Comparison of ENCODE assay signal across 24 cellular contexts in the genomic region with DNA sequence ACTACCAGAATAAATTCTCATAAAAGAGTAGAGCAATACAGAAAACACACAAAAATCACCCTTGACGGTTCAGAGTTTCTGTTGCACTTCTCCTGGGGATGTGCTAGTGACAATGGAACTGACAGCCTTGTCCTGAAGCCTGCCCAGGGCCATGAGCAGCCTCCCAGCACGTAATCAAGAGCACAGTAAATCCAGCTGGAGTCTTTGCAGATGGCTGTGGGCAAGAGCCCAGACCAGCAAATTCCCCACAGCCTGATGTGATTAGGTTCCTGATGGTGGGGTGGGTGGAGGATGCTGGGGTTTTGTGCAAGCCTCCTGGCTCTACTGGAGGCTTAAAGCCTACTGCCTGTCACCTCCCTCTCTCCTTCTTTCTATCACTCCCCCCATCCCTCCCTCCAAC. TPM values are rescaled to one million over a fixed set of nuclear protein-coding genes. Genes with fewer than 3 reads are reported as not detected.
DNase-seq lines count a peak whose midpoint lies in the region; ATAC-seq and TF ChIP-seq lines count a peak whose summit lies in the region.
"Had no signal": no experiment of that assay in that cellular context is flagged by ENCODE, and none has a peak within 500 bp of the region (broad histone marks: within the 10 kb centered on the region; RNA-seq: fewer than 3 reads in every experiment).

No MANE protein-coding gene starts in this region.

- TF ChIP-seq CTCF in fibroblast of pulmonary artery (IDR thresholded peaks at IDR 0.05; ENCODE audit: low read length, missing control alignments): no peak
- no peak for TF ChIP-seq CTCF in nephron progenitor cell (IDR thresholded peaks at IDR 0.05)

- in situ Hi-C loops in G401 (cut with HindIII; ENCODE audit: low sequenced_read_pairs): no loop called here

- H3K27me3 Mint-ChIP-seq in nephron progenitor cell (ENCODE audit: low read depth, poor library complexity): peaks cover 36% of the 10 kb centered on the region

- no peak overlapping the region for H3K27ac Mint-ChIP-seq in nephron progenitor cell
- H3K27ac Mint-ChIP-seq: CD8-positive, alpha-beta T cell; HFFc6; T-helper 1 cell treated with Interleukin-12 subunit alpha and Interleukin-12 subunit beta and Interleukin-4 antibody, amounts not matched to agents 30 μg/mL and 1 μg/mL, for 36 hours had no signal

- no peaks in the 10 kb centered on the region for H3K36me3 Mint-ChIP-seq in nephron progenitor cell (ENCODE audit: low read depth)
- H3K36me3 Mint-ChIP-seq: CD8-positive, alpha-beta T cell had no signal

- peak overlapping the region; percentile 40 for H3K4me3 Mint-ChIP-seq in nephron progenitor cell
- H3K4me3 Mint-ChIP-seq: CD8-positive, alpha-beta T cell; HFFc6; T-helper 1 cell treated with Interleukin-12 subunit alpha and Interleukin-12 subunit beta and Interleukin-4 antibody, amounts not matched to agents 30 μg/mL and 1 μg/mL, for 36 hours had no signal

- no peak overlapping the region for H3K4me3 ChIP-seq in fibroblast of pulmonary artery (replicated peaks; ENCODE audit: low read depth, low read length)
- H3K4me3 ChIP-seq: BLaER1 treated with 17β-estradiol and CSF1 and Interleukin-3, amounts not matched to agents 10 nM and 100 nM had no signal

- H3K4me1 Mint-ChIP-seq in nephron progenitor cell: peaks cover 30% of the 10 kb centered on the region

- ATAC-seq in GM21576 (IDR thresholded peaks at IDR 0.05; ENCODE audit: unreplicated experiment) (no peak), GM18520 (IDR thresholded peaks at IDR 0.05; ENCODE audit: unreplicated experiment) (no peak)
- ATAC-seq: CD8-positive, alpha-beta T cell had no signal

- H3K9me3 Mint-ChIP-seq in nephron progenitor cell: no peaks in the 10 kb centered on the region
- H3K9me3 Mint-ChIP-seq: CD8-positive, alpha-beta T cell; HFFc6; T-helper 1 cell treated with Interleukin-12 subunit alpha and Interleukin-12 subunit beta and Interleukin-4 antibody, amounts not matched to agents 30 μg/mL and 1 μg/mL, for 36 hours had no signal

- peak; percentile 32 for DNase-seq in NCI-H345 (lab: John Stamatoyannopoulos, UW)
- no peak for DNase-seq in NCI-H345 treated with DMSO at 0.1 percent for 48 hours (lab: John Stamatoyannopoulos, UW; ENCODE audit: unreplicated experiment)
- peak; percentile 90 for DNase-seq in SK-N-DZ (ENCODE audit: low spot score)
- DNase-seq in fibroblast of pulmonary artery (ENCODE audit: low read depth): peak; percentile 41
- DNase-seq in nephron progenitor cell: peak; percentile 15
- no peak for DNase-seq in G401 (ENCODE audit: low spot score)
- DNase-seq: Calu3; CD8-positive, alpha-beta T cell; DMS79; H7; HFFc6; IMR-90; NCI-H1436; NCI-H2081; NCI-H2171 treated with DMSO at 0.1 percent for 48 hours; NK-92 treated with Interleukin-12 subunit alpha and Interleukin-12 subunit beta, amount 100 ng/mL, for 24 hours; OCI-M1; SIG-M5 had no signal

RNA-seq across cellular contexts. Expression of a gene that starts 17.9 kb away (rescaled TPM):
- polyA plus RNA-seq in SK-N-DZ (2014; cell fraction: cytosol; rRNA removed): 0.08 and 0.23 TPM in 2 replicates
- polyA plus RNA-seq in SK-N-DZ (2014; cell fraction: nucleus; rRNA removed): 0.16 and 0.47 TPM in 2 replicates
- total RNA-seq in G401 (2014; rRNA removed; shearing (Covaris generic)): not detected in 2 replicates
- total RNA-seq: Calu3; CD8-positive, alpha-beta T cell; H7; HFFc6; HT1080; IMR-90; M059J had no signal
- polyA plus RNA-seq: IMR-90 had no signal

RNA-seq across cellular contexts. Expression of a gene that starts 52.0 kb away (rescaled TPM):
- polyA plus RNA-seq in SK-N-DZ (2014; cell fraction: cytosol; rRNA removed): 77.9 and 81.1 TPM in 2 replicates
- 25.9 and 36.9 TPM in 2 replicates for polyA plus RNA-seq in SK-N-DZ (2014; cell fraction: nucleus; rRNA removed)
- 0.34 and 0.86 TPM in 2 replicates for total RNA-seq in G401 (2014; rRNA removed; shearing (Covaris generic))
- total RNA-seq: Calu3; CD8-positive, alpha-beta T cell; HFFc6; HT1080; IMR-90; M059J had no signal
- polyA plus RNA-seq: IMR-90 had no signal

Comparison
In these comparisons a context has a peak if more than half of its experiments do, and no peak if none do; other contexts are left out.
1. DNase-seq: peak in NCI-H345 (single experiment), SK-N-DZ (single experiment), fibroblast of pulmonary artery (single experiment) and nephron progenitor cell (single experiment); none in NCI-H345 treated with DMSO at 0.1 percent for 48 hours (single experiment) and G401 (single experiment).